ENCODE assay signal across 13 cellular contexts in the genomic region with DNA sequence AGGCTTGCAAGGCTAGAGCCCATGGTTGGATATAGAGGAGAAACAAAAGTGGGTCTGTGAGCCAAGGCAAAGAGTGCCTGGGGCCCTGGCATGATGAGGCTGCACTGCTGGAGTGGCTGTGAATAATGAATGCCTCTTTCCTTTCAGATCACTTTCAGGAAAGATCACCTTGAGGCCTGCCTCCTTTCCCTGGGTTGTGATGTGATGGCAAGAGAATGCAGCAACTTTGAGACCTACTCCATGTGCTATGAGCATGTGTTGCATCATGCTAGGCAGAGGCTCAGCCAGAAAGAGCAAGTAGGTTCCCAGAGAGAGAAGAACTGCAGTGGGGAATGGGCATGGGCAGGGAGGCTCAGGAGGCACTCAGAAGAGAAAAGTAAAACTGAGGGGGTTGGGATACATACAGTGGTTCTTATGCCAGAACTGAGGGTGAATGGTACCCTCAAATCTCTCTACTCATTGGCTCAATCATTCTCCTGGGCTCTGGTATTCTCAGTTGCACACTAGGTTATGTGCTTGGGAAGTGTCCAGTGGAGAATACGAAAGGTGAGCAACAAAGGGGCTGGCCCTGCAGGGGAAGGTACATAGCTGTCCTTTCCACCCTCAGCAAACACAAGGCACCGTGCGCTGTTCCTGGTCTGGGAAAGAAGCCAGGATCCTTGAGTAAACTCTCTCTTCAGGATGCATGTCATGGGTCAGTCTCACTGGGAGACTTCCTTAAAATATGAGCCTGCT. TPM values are rescaled to one million over a fixed set of nuclear protein-coding genes. Genes with fewer than 3 reads are reported as not detected.
A peak's percentile ranks its signal among the peaks of the same experiment; 100 is the strongest.
DNase-seq lines count a peak whose midpoint lies in the region; ATAC-seq and TF ChIP-seq lines count a peak whose summit lies in the region.
"Had no signal": no experiment of that assay in that cellular context is flagged by ENCODE, and none has a peak within 500 bp of the region (broad histone marks: within the 10 kb centered on the region; RNA-seq: fewer than 3 reads in every experiment).

No MANE protein-coding gene starts in this region.

- ATAC-seq in PC-3, result peak; percentile 95
- ATAC-seq in HG02885 (IDR thresholded peaks at IDR 0.05; ENCODE audit: poor library complexity, unreplicated experiment), result no peak
- ATAC-seq: natural killer cell treated with Interleukin-12 subunit alpha and Interleukin-12 subunit beta and Interleukin-15 and Interleukin-18, amount 100 ng/mL, for 72 hours had no signal

- H3K4me1 ChIP-seq in PC-3 (ENCODE audit: insufficient read depth, low read length) (peaks cover 23% of the 10 kb centered on the region), prostate gland (replicated peaks) (no peaks in the 10 kb centered on the region)

- WGBS in prostate gland, result 23% methylated on average over 3 of the region's 3 CpGs

- peak overlapping the region; percentile 33; the same call in 1 of the 2 replicates for H2AFZ ChIP-seq in PC-3 (ENCODE audit: low read length)

- no peaks in the 10 kb centered on the region for H3K36me3 ChIP-seq in PC-3 (ENCODE audit: low read depth, low read length)
- no peaks in the 10 kb centered on the region for H3K36me3 ChIP-seq in prostate gland
- H3K36me3 ChIP-seq: tibial artery had no signal

- peak overlapping the region; percentile 59 for H3K9ac ChIP-seq in PC-3 (ENCODE audit: low read length)

- DNase-seq in HCEC 1CT (peak; percentile 44), PC-3 (peak; percentile 97), fibroblast of gingiva (ENCODE audit: low read depth) (peak; percentile 13), prostate gland (ENCODE audit: low spot score) (peak; percentile 82), NCI-H146 (lab: John Stamatoyannopoulos, UW) (no peak), NCI-H748 treated with DMSO at 0.1 percent for 48 hours (lab: John Stamatoyannopoulos, UW) (no peak), NCI-H446 treated with DMSO at 0.1 percent for 48 hours (lab: John Stamatoyannopoulos, UW) (no peak)
- DNase-seq: activated CD4-positive, alpha-beta T cell treated with anti-CD3 and anti-CD28 coated beads, Interleukin-2, amount 10 ng/mL, durations not matched to agents 24 days and 14 days; amygdala; KG1 had no signal

- BruUV-seq in PC-3 (replicated peaks; lab: Mats Ljungman, UMichigan), result TSS peak; percentile 90

- TF ChIP-seq CTCF in PC-3 (conservative IDR thresholded peaks at IDR 0.05; ENCODE audit: low read depth, low read length) (no peak), prostate gland (IDR thresholded peaks at IDR 0.05) (no peak)

- no peaks in the 10 kb centered on the region for H4K20me1 ChIP-seq in PC-3 (ENCODE audit: low read length)

- H3K4me3 ChIP-seq in PC-3 (ENCODE audit: low read length), result no peak overlapping the region
- H3K4me3 ChIP-seq in prostate gland, result no peak overlapping the region
- H3K4me3 ChIP-seq: tibial artery had no signal

- no peaks in the 10 kb centered on the region for H3K79me2 ChIP-seq in PC-3 (ENCODE audit: low read length)

- H3K27ac ChIP-seq in PC-3 (ENCODE audit: low read length), result peak overlapping the region; percentile 96
- H3K27ac ChIP-seq in prostate gland, result peak overlapping the region; percentile 1 to 26
- H3K27ac ChIP-seq: tibial artery had no signal

- POLR2A ChIA-PET in PC-3 (lab: Charles Lee; ENCODE audit: unreplicated experiment), result no interaction called here

- no peaks in the 10 kb centered on the region for H3K9me3 ChIP-seq in PC-3 (ENCODE audit: low read length)
- no peaks in the 10 kb centered on the region for H3K9me3 ChIP-seq in prostate gland
- H3K9me3 ChIP-seq: tibial artery had no signal

- intact Hi-C loops in PC-3 (cut with micrococcal nuclease), result loop anchor here (1.0 to 5.0 kb wide), 5 partner anchors 39 to 148 kb away; a partner anchor contains a TSS
- intact Hi-C loops in prostate gland (cut with DNase I), result no loop called here

- CTCF ChIA-PET in PC-3 (lab: Charles Lee), result no interaction called here

- peaks cover 7% of the 10 kb centered on the region for H3F3A ChIP-seq in PC-3 (ENCODE audit: low read length, unreplicated experiment)

- H3K4me2 ChIP-seq in PC-3 (ENCODE audit: low read length), result peak overlapping the region; percentile 60

- no peaks in the 10 kb centered on the region for H3K9me2 ChIP-seq in PC-3 (replicated peaks; ENCODE audit: low read length)

- no peak for TF ChIP-seq POLR2A in prostate gland (IDR thresholded peaks at IDR 0.05)

- H3K27me3 ChIP-seq in PC-3 (ENCODE audit: low read length), result no peaks in the 10 kb centered on the region
- no peaks in the 10 kb centered on the region for H3K27me3 ChIP-seq in prostate gland (replicated peaks; ENCODE audit: insufficient read depth)
- H3K27me3 ChIP-seq: tibial artery had no signal

RNA-seq across cellular contexts. Expression of a gene that starts 45.9 kb away (rescaled TPM):
- 89.2 and 95.6 TPM in 2 replicates for total RNA-seq in PC-3 (2014; rRNA removed)
- 100 to 1,000 TPM; 202 to 230 TPM for total RNA-seq in prostate gland

Comparison
In these comparisons a context has a peak if more than half of its experiments do, and no peak if none do; other contexts are left out.
1. DNase-seq: peak in HCEC 1CT (single experiment), PC-3 (single experiment), fibroblast of gingiva (single experiment) and prostate gland (single experiment); none in NCI-H146 (single experiment), NCI-H748 treated with DMSO at 0.1 percent for 48 hours (single experiment) and NCI-H446 treated with DMSO at 0.1 percent for 48 hours (single experiment).